14 cellular contexts compared by ENCODE assay signal in the genomic region with DNA sequence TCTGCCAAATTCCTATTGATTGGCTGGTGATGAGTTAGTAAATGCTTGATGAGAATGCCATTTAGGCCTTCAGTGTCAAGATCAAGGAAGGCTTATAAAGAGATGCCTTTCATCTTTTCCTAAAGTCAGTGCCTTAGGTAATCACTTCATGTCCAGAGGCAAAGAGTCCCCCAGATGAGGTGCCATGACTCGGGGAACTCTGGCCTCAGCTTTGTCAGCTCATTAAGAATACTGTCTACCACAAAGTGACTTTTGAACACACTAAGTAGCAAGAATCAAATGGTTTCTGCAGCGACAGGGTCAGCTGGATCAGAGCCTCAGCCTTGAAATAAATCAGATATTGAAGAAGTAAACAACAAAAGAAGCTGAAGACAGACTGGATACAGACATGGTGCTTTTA.
DNase-seq lines count a peak whose midpoint lies in the region; ATAC-seq and TF ChIP-seq lines count a peak whose summit lies in the region.
"Had no signal": no experiment of that assay in that cellular context is flagged by ENCODE, and none has a peak within 500 bp of the region (broad histone marks: within the 10 kb centered on the region; RNA-seq: fewer than 3 reads in every experiment).

No MANE protein-coding gene starts in this region.

- H3K36me3 ChIP-seq in KMS-11 (ENCODE audit: insufficient read depth) (no peaks in the 10 kb centered on the region), neutrophil (no peaks in the 10 kb centered on the region)

- H3K4me3 Mint-ChIP-seq in T-helper 1 cell treated with Interleukin-12 subunit alpha and Interleukin-12 subunit beta and Interleukin-4 antibody, amounts not matched to agents 30 μg/mL and 1 μg/mL, for 36 hours: peak overlapping the region; percentile 66
- H3K4me3 Mint-ChIP-seq in activated naive CD8-positive, alpha-beta T cell: peak overlapping the region; percentile 36
- H3K4me3 Mint-ChIP-seq: brain, type B pancreatic cell had no signal

- no peaks in the 10 kb centered on the region for H3K27me3 ChIP-seq in KMS-11 (ENCODE audit: insufficient read depth, low read depth)
- no peaks in the 10 kb centered on the region for H3K27me3 ChIP-seq in neutrophil

- H3K27me3 Mint-ChIP-seq in T-helper 1 cell treated with Interleukin-12 subunit alpha and Interleukin-12 subunit beta and Interleukin-4 antibody, amounts not matched to agents 30 μg/mL and 1 μg/mL, for 36 hours (ENCODE audit: low read depth): no peaks in the 10 kb centered on the region
- H3K27me3 Mint-ChIP-seq in activated naive CD8-positive, alpha-beta T cell: no peaks in the 10 kb centered on the region
- H3K27me3 Mint-ChIP-seq: brain had no signal

- DNase-seq in T-helper 1 cell (no peak), Right ventricle myocardium inferior (ENCODE audit: missing footprints) (no peak), midbrain (lab: John Stamatoyannopoulos, UW) (no peak), occipital lobe (lab: John Stamatoyannopoulos, UW) (no peak)
- DNase-seq: 8988T, NCI-H1417 treated with DMSO at 0.1 percent for 48 hours, NCI-H446 treated with DMSO at 0.1 percent for 48 hours had no signal

- H3K79me2 ChIP-seq in KMS-11 (ENCODE audit: insufficient read depth, low read depth): no peaks in the 10 kb centered on the region

- TF ChIP-seq CTCF in KMS-11 (conservative IDR thresholded peaks at IDR 0.05; ENCODE audit: low read depth, low read length) (no peak), neutrophil (IDR thresholded peaks at IDR 0.05) (no peak)

- H3K27ac Mint-ChIP-seq in T-helper 1 cell treated with Interleukin-12 subunit alpha and Interleukin-12 subunit beta and Interleukin-4 antibody, amounts not matched to agents 30 μg/mL and 1 μg/mL, for 36 hours: peak overlapping the region; percentile 92
- H3K27ac Mint-ChIP-seq in activated naive CD8-positive, alpha-beta T cell: peak overlapping the region; percentile 92
- H3K27ac Mint-ChIP-seq: type B pancreatic cell had no signal

- no peaks in the 10 kb centered on the region for H4K20me1 ChIP-seq in KMS-11 (ENCODE audit: insufficient read depth)

- H3K9me3 ChIP-seq in neutrophil: no peaks in the 10 kb centered on the region

- ATAC-seq in Right ventricle myocardium inferior: no peak
- ATAC-seq: SK-N-SH treated with all-trans-retinoic acid at 6 μM for 48 hours had no signal

- H3K9me3 Mint-ChIP-seq in T-helper 1 cell treated with Interleukin-12 subunit alpha and Interleukin-12 subunit beta and Interleukin-4 antibody, amounts not matched to agents 30 μg/mL and 1 μg/mL, for 36 hours: peaks cover 8% of the 10 kb centered on the region
- peaks cover 7% of the 10 kb centered on the region for H3K9me3 Mint-ChIP-seq in activated naive CD8-positive, alpha-beta T cell (ENCODE audit: low read depth)
- H3K9me3 Mint-ChIP-seq: brain, type B pancreatic cell had no signal

- H3K4me1 Mint-ChIP-seq in T-helper 1 cell treated with Interleukin-12 subunit alpha and Interleukin-12 subunit beta and Interleukin-4 antibody, amounts not matched to agents 30 μg/mL and 1 μg/mL, for 36 hours (ENCODE audit: low read depth): peaks cover 82% of the 10 kb centered on the region
- H3K4me1 Mint-ChIP-seq in activated naive CD8-positive, alpha-beta T cell (ENCODE audit: low read depth): peaks cover 78% of the 10 kb centered on the region

- H3K4me1 ChIP-seq in KMS-11 (ENCODE audit: low read depth, poor library complexity, severe bottlenecking) (peaks cover 39% of the 10 kb centered on the region), neutrophil (ENCODE audit: control insufficient read depth in 1 of 2, insufficient read depth in 1 of 2, low read depth in 1 of 2, low read length in 1 of 2) (peaks cover 20 to 37% of the 10 kb centered on the region in 2 experiments)

- no peak overlapping the region for H3K27ac ChIP-seq in KMS-11
- H3K27ac ChIP-seq in neutrophil: peak overlapping the region; percentile 57

- peaks cover 23% of the 10 kb centered on the region for H3K36me3 Mint-ChIP-seq in T-helper 1 cell treated with Interleukin-12 subunit alpha and Interleukin-12 subunit beta and Interleukin-4 antibody, amounts not matched to agents 30 μg/mL and 1 μg/mL, for 36 hours (ENCODE audit: low read depth)
- peaks cover 8% of the 10 kb centered on the region for H3K36me3 Mint-ChIP-seq in activated naive CD8-positive, alpha-beta T cell
- H3K36me3 Mint-ChIP-seq: brain, type B pancreatic cell had no signal

- no peak overlapping the region for H2AFZ ChIP-seq in KMS-11 (ENCODE audit: low read depth)

- intact Hi-C loops in Right ventricle myocardium inferior (cut with DNase I): no loop called here

- no peak overlapping the region for H3K4me3 ChIP-seq in KMS-11 (IDR thresholded peaks at IDR 0.05; ENCODE audit: insufficient read depth, low read depth, low read length)
- H3K4me3 ChIP-seq in neutrophil (ENCODE audit: low read depth in 1 of 2, low read length in 1 of 2): no peak overlapping the region

- peak overlapping the region; percentile 53; the same call in 1 of the 2 replicates for H3K4me2 ChIP-seq in KMS-11

- no peak overlapping the region for H3K9ac ChIP-seq in KMS-11
